In genomic region chr19:14058182-14059092, GRCh38 we compare ENCODE assay signal across 11 cellular contexts. TPM values are rescaled to one million over a fixed set of nuclear protein-coding genes. Genes with fewer than 3 reads are reported as not detected.
DNase-seq lines count a peak whose midpoint lies in the region; ATAC-seq and TF ChIP-seq lines count a peak whose summit lies in the region.
"Had no signal": no experiment of that assay in that cellular context is flagged by ENCODE, and none has a peak within 500 bp of the region (broad histone marks: within the 10 kb centered on the region; RNA-seq: fewer than 3 reads in every experiment).

No MANE protein-coding gene starts in this region.

- no peaks in the 10 kb centered on the region; a peak in 2 of 5 replicates for H3K9me3 Mint-ChIP-seq in H9
- H3K9me3 Mint-ChIP-seq in activated naive CD8-positive, alpha-beta T cell (ENCODE audit: low read depth) = no peaks in the 10 kb centered on the region
- H3K9me3 Mint-ChIP-seq in naive thymus-derived CD8-positive, alpha-beta T cell = no peaks in the 10 kb centered on the region

- POLR2A ChIA-PET in naive thymus-derived CD8-positive, alpha-beta T cell (lab: Charles Lee) = interaction anchor here (0.5 to 1.5 kb wide), 4 partner anchors 11 to 88 kb away, joined by 3 to 5 read pairs (median 4); no protein-coding TSS in a partner anchor

- no peak overlapping the region for H2BK5ac ChIP-seq in H9 (ENCODE audit: insufficient read length, low read length)

- H3K27me3 Mint-ChIP-seq in H9 (ENCODE audit: low read depth) = peaks cover 46% of the 10 kb centered on the region
- H3K27me3 Mint-ChIP-seq in activated naive CD8-positive, alpha-beta T cell = peaks cover 19% of the 10 kb centered on the region
- peaks cover 18 to 43% (median 24%) of the 10 kb centered on the region in 5 donors for H3K27me3 Mint-ChIP-seq in naive thymus-derived CD8-positive, alpha-beta T cell

- H3K9me3 ChIP-seq in H9 (ENCODE audit: control insufficient read depth, low read depth, low read length) (no peaks in the 10 kb centered on the region), Peyer's patch (no peaks in the 10 kb centered on the region)
- H3K9me3 ChIP-seq: neutrophil had no signal

- H3K4me3 ChIP-seq in Peyer's patch = no peak overlapping the region

- no peak overlapping the region for H3K14ac ChIP-seq in H9 (ENCODE audit: insufficient read depth, low read length)

- H3K4me3 Mint-ChIP-seq in H9 = peak overlapping the region; percentile 69 to 93
- H3K4me3 Mint-ChIP-seq in activated naive CD8-positive, alpha-beta T cell = peak overlapping the region; percentile 65
- peak overlapping the region; percentile 27 to 83 (median 60) for H3K4me3 Mint-ChIP-seq in naive thymus-derived CD8-positive, alpha-beta T cell

- H4K91ac ChIP-seq in H9 (ENCODE audit: insufficient read length, low read depth, low read length) = no peak overlapping the region

- no peaks in the 10 kb centered on the region for H3K79me2 ChIP-seq in H9 (ENCODE audit: insufficient read depth, low read length)

- H3K23me2 ChIP-seq in H9 (ENCODE audit: insufficient read length, low read depth, low read length, poor library complexity, severe bottlenecking) = peaks cover 6% of the 10 kb centered on the region

- no peak overlapping the region for H4K8ac ChIP-seq in H9 (replicated peaks; ENCODE audit: insufficient read length, low read depth, low read length)

- peaks cover 0 to 4% (median 2%) of the 10 kb centered on the region in 3 experiments; a peak in 3 of 7 replicates for H3K36me3 Mint-ChIP-seq in H9 (ENCODE audit: insufficient read depth in 1 of 3, low read depth in 3 of 3)
- no peaks in the 10 kb centered on the region for H3K36me3 Mint-ChIP-seq in activated naive CD8-positive, alpha-beta T cell
- peaks cover 0 to 12% (median 0%) of the 10 kb centered on the region in 3 donors for H3K36me3 Mint-ChIP-seq in naive thymus-derived CD8-positive, alpha-beta T cell

- H3K27me3 ChIP-seq in H9 (ENCODE audit: insufficient read depth, low read length) = peaks cover 8% of the 10 kb centered on the region
- no peaks in the 10 kb centered on the region for H3K27me3 ChIP-seq in Peyer's patch

- H3K56ac ChIP-seq in H9 (ENCODE audit: insufficient read length, low read depth, low read length) = no peak overlapping the region

- H3K27ac ChIP-seq in H9 (ENCODE audit: insufficient read length, low read depth, low read length) (no peak overlapping the region), Peyer's patch (no peak overlapping the region)
- H3K27ac ChIP-seq: neutrophil had no signal

- no peak overlapping the region for H2BK12ac ChIP-seq in H9 (ENCODE audit: insufficient read length, low read depth, low read length)

- H3K4me1 Mint-ChIP-seq in H9 = peaks cover 9 to 23% of the 10 kb centered on the region in 2 experiments
- peaks cover 13% of the 10 kb centered on the region for H3K4me1 Mint-ChIP-seq in activated naive CD8-positive, alpha-beta T cell (ENCODE audit: low read depth)
- H3K4me1 Mint-ChIP-seq in naive thymus-derived CD8-positive, alpha-beta T cell = peaks cover 10 to 28% (median 20%) of the 10 kb centered on the region in 4 donors

- H3K79me1 ChIP-seq in H9 (ENCODE audit: insufficient read depth, low read depth, low read length, poor library complexity, severe bottlenecking) = no peaks in the 10 kb centered on the region

- no peak overlapping the region for H3K9ac ChIP-seq in H9 (ENCODE audit: extremely low read depth, insufficient read length, low read length)

- no peaks in the 10 kb centered on the region for H4K20me1 ChIP-seq in H9 (ENCODE audit: control insufficient read depth, insufficient read depth, insufficient read length)

- H2AFZ ChIP-seq in H9 (ENCODE audit: low read length) = no peak overlapping the region

- H3K4me1 ChIP-seq in H9 (ENCODE audit: insufficient read depth, low read length) (no peaks in the 10 kb centered on the region; the same call in 1 of the 2 replicates), Peyer's patch (peaks cover 0 to 21% (median 5%) of the 10 kb centered on the region in 4 donors)

- H3K4ac ChIP-seq in H9 (ENCODE audit: low read depth, low read length) = no peak overlapping the region

- no peak for TF ChIP-seq POLR2A in Peyer's patch (IDR thresholded peaks at IDR 0.05)

- peak overlapping the region; percentile 38 for H3K4me2 ChIP-seq in H9 (ENCODE audit: insufficient read depth, insufficient read length, low read length)

- no peak overlapping the region for H3K27ac Mint-ChIP-seq in H9
- H3K27ac Mint-ChIP-seq in activated naive CD8-positive, alpha-beta T cell = no peak overlapping the region
- H3K27ac Mint-ChIP-seq in naive thymus-derived CD8-positive, alpha-beta T cell = peak overlapping the region in 3 of 10 donors; percentile 13 to 69 (median 27)

- no peak overlapping the region for H3K23ac ChIP-seq in H9 (ENCODE audit: insufficient read length, low read depth, low read length)

- H3T11ph ChIP-seq in H9 (ENCODE audit: low read length) = no peak overlapping the region

- WGBS in H9 (ENCODE audit: extremely low coverage, insufficient read length, low lambda C conversion rate) = 100% methylated on average over 1 of the region's 17 CpGs

- DNase-seq in H9 (no peak), NCI-H187 (lab: John Stamatoyannopoulos, UW) (no peak), Peyer's patch (no peak)
- no peak for DNase-seq in naive thymus-derived CD8-positive, alpha-beta T cell
- DNase-seq: foreskin melanocyte, KBM-7, NCI-H524 treated with DMSO at 0.1 percent for 48 hours had no signal

- no peak overlapping the region for H2BK120ac ChIP-seq in H9 (ENCODE audit: low read depth, low read length, poor library complexity, severe bottlenecking)

- ATAC-seq in naive thymus-derived CD8-positive, alpha-beta T cell = peak in 1 of 2 donors; percentile 62
- no peak for ATAC-seq in HG02870 (IDR thresholded peaks at IDR 0.05; ENCODE audit: unreplicated experiment)

- no peak overlapping the region for H2BK15ac ChIP-seq in H9 (ENCODE audit: low read depth, low read length)

- H4K5ac ChIP-seq in H9 (ENCODE audit: insufficient read length, low read depth, low read length) = no peak overlapping the region

- H3K36me3 ChIP-seq in Peyer's patch = no peaks in the 10 kb centered on the region
- H3K36me3 ChIP-seq: neutrophil had no signal

- no peak overlapping the region for H2AK5ac ChIP-seq in H9 (ENCODE audit: insufficient read length, low read length)

- H2BK20ac ChIP-seq in H9 (ENCODE audit: low read depth, low read length, poor library complexity, severe bottlenecking) = no peak overlapping the region

- H3K18ac ChIP-seq in H9 (ENCODE audit: insufficient read length, low read depth, low read length) = no peak overlapping the region

- TF ChIP-seq CTCF in H9 (conservative IDR thresholded peaks at IDR 0.05) (no peak), Peyer's patch (IDR thresholded peaks at IDR 0.05) (no peak)

RNA-seq across cellular contexts. Expression of gene PALM3, which starts 3.4 kb away (rescaled TPM):
- total RNA-seq in H9 (2021) = 11.5 and 13.5 TPM in 2 replicates
- total RNA-seq in naive thymus-derived CD8-positive, alpha-beta T cell = not detected
- polyA plus RNA-seq in naive thymus-derived CD8-positive, alpha-beta T cell = under 1 TPM in 1 of 3 donors, not detected in 2; 0.13 TPM
- total RNA-seq in Peyer's patch = under 1 TPM in 2 of 4 donors, not detected in 2; 0.53 to 0.54 TPM

RNA-seq across cellular contexts. Expression of gene MISP3, which starts 14.1 kb away (rescaled TPM):
- total RNA-seq in H9 (2021) = 0.26 and 0.72 TPM in 2 replicates
- under 1 TPM; 0.44 to 0.99 TPM for total RNA-seq in naive thymus-derived CD8-positive, alpha-beta T cell
- polyA plus RNA-seq in naive thymus-derived CD8-positive, alpha-beta T cell = 1 to 10 TPM in 1 of 3 donors, under 1 TPM in 2; 0.36 to 1.4 (median 0.59) TPM
- 10 to 100 TPM; 25.6 to 58.5 (median 40.7) TPM for total RNA-seq in Peyer's patch

RNA-seq across cellular contexts. Expression of gene IL27RA, which starts 26.9 kb away (rescaled TPM):
- total RNA-seq in H9 (2021) (13.6 and 14.6 TPM in 2 replicates), Peyer's patch (1 to 10 TPM in 3 of 4 donors, under 1 TPM in 1; 0.85 to 7.4 (median 2.0) TPM)
- total RNA-seq in naive thymus-derived CD8-positive, alpha-beta T cell = 10 to 100 TPM; 54.2 to 54.7 TPM
- polyA plus RNA-seq in naive thymus-derived CD8-positive, alpha-beta T cell = 10 to 100 TPM; 54.5 to 91.2 (median 83.9) TPM

RNA-seq across cellular contexts. Expression of gene C19orf67, which starts 27.1 kb away (rescaled TPM):
- total RNA-seq in H9 (2021) (0.39 and 0.72 TPM in 2 replicates), Peyer's patch (not detected)
- under 1 TPM in 1 of 2 experiments, not detected in 1; 0.85 TPM for total RNA-seq in naive thymus-derived CD8-positive, alpha-beta T cell
- not detected for polyA plus RNA-seq in naive thymus-derived CD8-positive, alpha-beta T cell
- polyA plus RNA-seq: adipose tissue had no signal

RNA-seq across cellular contexts. Expression of gene RLN3, which starts 30.5 kb away (rescaled TPM):
- total RNA-seq in H9 (2021) (not detected in 2 replicates), Peyer's patch (not detected)
- total RNA-seq in naive thymus-derived CD8-positive, alpha-beta T cell = not detected
- under 1 TPM in 1 of 3 donors, not detected in 2; 0.50 TPM for polyA plus RNA-seq in naive thymus-derived CD8-positive, alpha-beta T cell
- polyA plus RNA-seq: adipose tissue had no signal

Comparison
In these comparisons a context has a peak if more than half of its experiments do, and no peak if none do; other contexts are left out.
1. RNA of gene MISP3, which starts 14.1 kb away (total RNA-seq): 25.6 to 58.5 TPM in Peyer's patch; 0.44 to 0.99 TPM in naive thymus-derived CD8-positive, alpha-beta T cell and 0.26 to 0.72 TPM in H9; every median in the first group is over 10 times any median in the second.
2. Peak in every context shown above with its lines, with median percentiles within 50 percentile points of each other: H3K4me3 Mint-ChIP-seq.